ENCODE assay signal across 24 cellular contexts in the genomic region with DNA sequence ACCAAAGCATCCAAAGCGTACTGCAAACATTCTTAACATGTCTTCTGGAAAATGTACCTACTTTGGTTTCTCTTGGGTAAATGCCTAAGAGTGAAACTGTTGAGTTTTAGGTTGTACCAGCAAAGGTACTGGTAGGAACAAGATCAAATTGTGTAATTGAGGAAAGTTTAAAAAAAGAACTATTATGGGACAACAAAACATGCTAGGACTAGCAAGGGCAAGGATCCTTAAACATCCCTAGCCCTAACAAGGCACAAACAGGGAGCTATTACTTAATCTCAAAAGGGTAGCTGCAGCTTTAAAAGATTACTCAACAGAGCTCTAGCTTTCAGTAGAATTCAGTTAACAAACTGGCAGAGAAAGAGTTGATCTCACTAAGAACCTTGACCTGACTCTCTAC. TPM values are rescaled to one million over a fixed set of nuclear protein-coding genes. Genes with fewer than 3 reads are reported as not detected.
"Had no signal": no experiment of that assay in that cellular context is flagged by ENCODE, and none has a peak within 500 bp of the region (broad histone marks: within the 10 kb centered on the region; RNA-seq: fewer than 3 reads in every experiment).

No MANE protein-coding gene starts in this region.

- H3K4me3 Mint-ChIP-seq: IgD-negative memory B cell had no signal

- DNase-seq: Kasumi-1, MV-4-11, NCI-H1048, NCI-H1105 treated with DMSO at 0.1 percent for 48 hours, NCI-H1417 treated with DMSO at 0.1 percent for 48 hours, NCI-H146, NCI-H1694 treated with DMSO at 0.1 percent for 48 hours, NCI-H1930, NCI-H2081, NCI-H2107, NCI-H2171, NCI-H226, NCI-H446, NCI-H510A, NCI-H524 treated with DMSO at 0.1 percent for 48 hours, NCI-H69, NCI-H774, Right ventricle myocardium superior, RPMI8226, SK-N-SH had no signal

- H3K27me3 Mint-ChIP-seq: IgD-negative memory B cell had no signal

- ATAC-seq: K562 had no signal

- H3K4me3 ChIP-seq: K562 had no signal

- FAIRE-seq: HTR-8/SVneo, K562, RCC 7860 had no signal

RNA-seq across cellular contexts. Expression of a gene that starts 56.0 kb away (rescaled TPM):
- total RNA-seq: K562 had no signal
